ENCODE assay signal across 1 cellular context in genomic region chr3:129641567-129642260, GRCh38.
A peak's percentile ranks its signal among the peaks of the same experiment; 100 is the strongest.
TF ChIP-seq lines count a peak whose summit lies in the region.
"Not testable (repeated sequence)": the region's sequence is repeated elsewhere in the genome, so short reads cannot be mapped to it uniquely, and the experiment has no call there.

No MANE protein-coding gene starts in this region.

TF ChIP-seq in HepG2, 621 proteins besides CTCF, POLR2A, EP300 and RAD21 (continued from another document):
- TF ChIP-seq ARID5B (CRISPR knock-in tag; IDR thresholded peaks at IDR 0.05) = 0 out of 2 replicates have a peak, but pooled peaks have one; percentile 31
- TF ChIP-seq HNF1A (IDR thresholded peaks at IDR 0.05; ENCODE audit: low read depth) = not testable (repeated sequence)
- TF ChIP-seq HNF1A (CRISPR knock-in tag; IDR thresholded peaks at IDR 0.05; ENCODE audit: borderline replicate concordance) = 0 out of 2 replicates have a peak, but pooled peaks have one; percentile 13
- 0 out of 2 replicates have a peak, but pooled peaks have one; percentile 36 for TF ChIP-seq KAT8 (CRISPR knock-in tag; IDR thresholded peaks at IDR 0.05)
- TF ChIP-seq IKZF5 (CRISPR knock-in tag; IDR thresholded peaks at IDR 0.05) = 0 out of 2 replicates have a peak, but pooled peaks have one; percentile 24
